Comparison of ENCODE assay signal across 23 cellular contexts in genomic region chr19:2690856-2691255, GRCh38. TPM values are rescaled to one million over a fixed set of nuclear protein-coding genes. Genes with fewer than 3 reads are reported as not detected.
"Had no signal": no experiment of that assay in that cellular context is flagged by ENCODE, and none has a peak within 500 bp of the region (broad histone marks: within the 10 kb centered on the region; RNA-seq: fewer than 3 reads in every experiment).

No MANE protein-coding gene starts in this region.

- H3K9me3 Mint-ChIP-seq: naive thymus-derived CD4-positive, alpha-beta T cell; natural killer cell treated with Interleukin-12 subunit alpha and Interleukin-12 subunit beta and Interleukin-15 and Interleukin-18, amount 100 ng/mL, for 72 hours; neural crest cell; stimulated activated naive CD8-positive, alpha-beta T cell treated with anti-CD3 and anti-CD28 coated beads, Interleukin-15, Interleukin-2, amounts not matched to agents 100 ng/mL and 50 ng/mL, for 24 hours; type B pancreatic cell had no signal

- H3K36me3 ChIP-seq: left ventricle myocardium inferior, right atrium auricular region, right lobe of liver, tibial nerve, uterus had no signal

- ATAC-seq: naive thymus-derived CD4-positive, alpha-beta T cell; natural killer cell treated with Interleukin-12 subunit alpha and Interleukin-12 subunit beta and Interleukin-15 and Interleukin-18, amount 100 ng/mL, for 72 hours; psoas muscle; right lobe of liver had no signal

- H3K4me1 ChIP-seq: parathyroid adenoma, psoas muscle, right lobe of liver, uterus had no signal

- H3K27me3 Mint-ChIP-seq: naive thymus-derived CD4-positive, alpha-beta T cell; stimulated activated naive CD8-positive, alpha-beta T cell treated with anti-CD3 and anti-CD28 coated beads, Interleukin-15, Interleukin-2, amounts not matched to agents 100 ng/mL and 50 ng/mL, for 24 hours; type B pancreatic cell had no signal

- H3K4me3 Mint-ChIP-seq: mesothelial cell of epicardium; naive thymus-derived CD4-positive, alpha-beta T cell; natural killer cell treated with Interleukin-12 subunit alpha and Interleukin-12 subunit beta and Interleukin-15 and Interleukin-18, amount 100 ng/mL, for 72 hours; neural crest cell; stimulated activated naive CD8-positive, alpha-beta T cell treated with anti-CD3 and anti-CD28 coated beads, Interleukin-15, Interleukin-2, amounts not matched to agents 100 ng/mL and 50 ng/mL, for 24 hours; type B pancreatic cell had no signal

- H3K9ac ChIP-seq: parathyroid adenoma had no signal

- H3K4me2 ChIP-seq: hepatocyte, smooth muscle cell had no signal

- DNase-seq: islet precursor cell; left ventricle myocardium inferior; mesendoderm; naive thymus-derived CD4-positive, alpha-beta T cell; psoas muscle; right lobe of liver; stimulated activated CD4-positive, alpha-beta T cell treated with anti-CD3 and anti-CD28 coated beads, Interleukin-1b, Interleukin-23, amount 100 ng/mL, for 48 hours; stimulated activated CD4-positive, alpha-beta T cell treated with anti-CD3 and anti-CD28 coated beads, Interleukin-2, amount 100 ng/mL, for 48 hours; stimulated activated CD4-positive, alpha-beta T cell treated with anti-CD3 and anti-CD28 coated beads, Interleukin-4, amount 100 ng/mL, for 4 hours; stimulated activated CD8-positive, alpha-beta memory T cell treated with anti-CD3 and anti-CD28 coated beads, Interleukin-4, amount 100 ng/mL, for 48 hours; stimulated activated naive CD4-positive, alpha-beta T cell; uterus had no signal

- H3K9me3 ChIP-seq: left ventricle myocardium inferior, psoas muscle, right atrium auricular region, right lobe of liver, tibial nerve, uterus had no signal

- H3K36me3 Mint-ChIP-seq: natural killer cell treated with Interleukin-12 subunit alpha and Interleukin-12 subunit beta and Interleukin-15 and Interleukin-18, amount 100 ng/mL, for 72 hours; type B pancreatic cell had no signal

- H3K27ac Mint-ChIP-seq: mesothelial cell of epicardium; naive thymus-derived CD4-positive, alpha-beta T cell; natural killer cell treated with Interleukin-12 subunit alpha and Interleukin-12 subunit beta and Interleukin-15 and Interleukin-18, amount 100 ng/mL, for 72 hours; stimulated activated naive CD8-positive, alpha-beta T cell treated with anti-CD3 and anti-CD28 coated beads, Interleukin-15, Interleukin-2, amounts not matched to agents 100 ng/mL and 50 ng/mL, for 24 hours; type B pancreatic cell had no signal

- H3K4me3 ChIP-seq: hepatocyte, left ventricle myocardium inferior, lung, psoas muscle, right atrium auricular region, right lobe of liver, smooth muscle cell, tibial nerve, uterus had no signal

- H3K27ac ChIP-seq: hepatocyte, left ventricle myocardium inferior, parathyroid adenoma, psoas muscle, right atrium auricular region, right lobe of liver, tibial nerve, uterus had no signal

- H3K79me2 ChIP-seq: hepatocyte had no signal

- H2AFZ ChIP-seq: hepatocyte, parathyroid adenoma had no signal

- H3K27me3 ChIP-seq: hepatocyte, right atrium auricular region, right lobe of liver, tibial nerve, uterus had no signal

RNA-seq across cellular contexts. Expression of gene DIRAS1, which starts 30.3 kb away (rescaled TPM):
- total RNA-seq: natural killer cell treated with Interleukin-12 subunit alpha and Interleukin-12 subunit beta and Interleukin-15 and Interleukin-18, amount 100 ng/mL, for 72 hours had no signal
- polyA plus RNA-seq: naive thymus-derived CD4-positive, alpha-beta T cell had no signal
